ENCODE assay signal across 1 cellular context in genomic region chr16:30430428-30430970, GRCh38.
TF ChIP-seq lines count a peak whose summit lies in the region.

No MANE protein-coding gene starts in this region.

TF ChIP-seq in K562, 482 proteins besides CTCF, POLR2A, EP300 and RAD21 (continued from another document and continues in another):
- no peak for TF ChIP-seq BRF1 (IDR thresholded peaks at IDR 0.05; ENCODE audit: borderline replicate concordance, extremely low read depth, insufficient read length)
- TF ChIP-seq ZKSCAN1 (IDR thresholded peaks at IDR 0.05; ENCODE audit: low read depth, low read length): no peak; the same call in 1 of the 2 replicates
- no peak for TF ChIP-seq EGR1 (conservative IDR thresholded peaks at IDR 0.05)
- peak; percentile 46; the same call in 1 of the 2 replicates for TF ChIP-seq NR2C1 (IDR thresholded peaks at IDR 0.05)
- TF ChIP-seq NR2C1 (tag; IDR thresholded peaks at IDR 0.05): peak; percentile 69
- TF ChIP-seq RBBP5 (IDR thresholded peaks at IDR 0.05; ENCODE audit: borderline replicate concordance, insufficient read depth, low read length, poor library complexity, severe bottlenecking): no peak
- no peak for TF ChIP-seq ZNF224 (CRISPR knock-in tag; IDR thresholded peaks at IDR 0.05)
- no peak; the same call in 1 of the 2 replicates for TF ChIP-seq HCFC1 (IDR thresholded peaks at IDR 0.05; ENCODE audit: low read depth, low read length)
- peak in 1 of 2 experiments; percentile 1; a peak in 2 of 4 replicates for TF ChIP-seq MNT (conservative IDR thresholded peaks at IDR 0.05)
- TF ChIP-seq GATA2 (CRISPR knock-in tag; IDR thresholded peaks at IDR 0.05): no peak
- 0 out of 2 replicates have a peak, but pooled peaks have one; percentile 34 for TF ChIP-seq DPF2 (IDR thresholded peaks at IDR 0.05)
- no peak for TF ChIP-seq HMG20A (CRISPR knock-in tag; conservative IDR thresholded peaks at IDR 0.05)
- no peak for TF ChIP-seq NFXL1 (CRISPR knock-in tag; IDR thresholded peaks at IDR 0.05)
- TF ChIP-seq, protein P1, sequence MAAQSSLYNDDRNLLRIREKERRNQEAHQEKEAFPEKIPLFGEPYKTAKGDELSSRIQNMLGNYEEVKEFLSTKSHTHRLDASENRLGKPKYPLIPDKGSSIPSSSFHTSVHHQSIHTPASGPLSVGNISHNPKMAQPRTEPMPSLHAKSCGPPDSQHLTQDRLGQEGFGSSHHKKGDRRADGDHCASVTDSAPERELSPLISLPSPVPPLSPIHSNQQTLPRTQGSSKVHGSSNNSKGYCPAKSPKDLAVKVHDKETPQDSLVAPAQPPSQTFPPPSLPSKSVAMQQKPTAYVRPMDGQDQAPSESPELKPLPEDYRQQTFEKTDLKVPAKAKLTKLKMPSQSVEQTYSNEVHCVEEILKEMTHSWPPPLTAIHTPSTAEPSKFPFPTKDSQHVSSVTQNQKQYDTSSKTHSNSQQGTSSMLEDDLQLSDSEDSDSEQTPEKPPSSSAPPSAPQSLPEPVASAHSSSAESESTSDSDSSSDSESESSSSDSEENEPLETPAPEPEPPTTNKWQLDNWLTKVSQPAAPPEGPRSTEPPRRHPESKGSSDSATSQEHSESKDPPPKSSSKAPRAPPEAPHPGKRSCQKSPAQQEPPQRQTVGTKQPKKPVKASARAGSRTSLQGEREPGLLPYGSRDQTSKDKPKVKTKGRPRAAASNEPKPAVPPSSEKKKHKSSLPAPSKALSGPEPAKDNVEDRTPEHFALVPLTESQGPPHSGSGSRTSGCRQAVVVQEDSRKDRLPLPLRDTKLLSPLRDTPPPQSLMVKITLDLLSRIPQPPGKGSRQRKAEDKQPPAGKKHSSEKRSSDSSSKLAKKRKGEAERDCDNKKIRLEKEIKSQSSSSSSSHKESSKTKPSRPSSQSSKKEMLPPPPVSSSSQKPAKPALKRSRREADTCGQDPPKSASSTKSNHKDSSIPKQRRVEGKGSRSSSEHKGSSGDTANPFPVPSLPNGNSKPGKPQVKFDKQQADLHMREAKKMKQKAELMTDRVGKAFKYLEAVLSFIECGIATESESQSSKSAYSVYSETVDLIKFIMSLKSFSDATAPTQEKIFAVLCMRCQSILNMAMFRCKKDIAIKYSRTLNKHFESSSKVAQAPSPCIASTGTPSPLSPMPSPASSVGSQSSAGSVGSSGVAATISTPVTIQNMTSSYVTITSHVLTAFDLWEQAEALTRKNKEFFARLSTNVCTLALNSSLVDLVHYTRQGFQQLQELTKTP (IDR thresholded peaks at IDR 0.05; ENCODE audit: low read depth in 1 of 2, partially characterized antibody in 2 of 2): peak; percentile 48 to 55
- TF ChIP-seq, protein P2, sequence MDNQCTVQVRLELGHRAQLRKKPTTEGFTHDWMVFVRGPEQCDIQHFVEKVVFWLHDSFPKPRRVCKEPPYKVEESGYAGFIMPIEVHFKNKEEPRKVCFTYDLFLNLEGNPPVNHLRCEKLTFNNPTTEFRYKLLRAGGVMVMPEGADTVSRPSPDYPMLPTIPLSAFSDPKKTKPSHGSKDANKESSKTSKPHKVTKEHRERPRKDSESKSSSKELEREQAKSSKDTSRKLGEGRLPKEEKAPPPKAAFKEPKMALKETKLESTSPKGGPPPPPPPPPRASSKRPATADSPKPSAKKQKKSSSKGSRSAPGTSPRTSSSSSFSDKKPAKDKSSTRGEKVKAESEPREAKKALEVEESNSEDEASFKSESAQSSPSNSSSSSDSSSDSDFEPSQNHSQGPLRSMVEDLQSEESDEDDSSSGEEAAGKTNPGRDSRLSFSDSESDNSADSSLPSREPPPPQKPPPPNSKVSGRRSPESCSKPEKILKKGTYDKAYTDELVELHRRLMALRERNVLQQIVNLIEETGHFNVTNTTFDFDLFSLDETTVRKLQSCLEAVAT (IDR thresholded peaks at IDR 0.05): no peak
- no peak for TF ChIP-seq ELK3 (CRISPR knock-in tag; IDR thresholded peaks at IDR 0.05)
- no peak for TF ChIP-seq TAF15 (IDR thresholded peaks at IDR 0.05; ENCODE audit: low read depth, low read length)
- no peak for TF ChIP-seq ZNF586 (CRISPR knock-in tag; conservative IDR thresholded peaks at IDR 0.05)
- TF ChIP-seq ESRRB (CRISPR knock-in tag; IDR thresholded peaks at IDR 0.05; ENCODE audit: borderline replicate concordance): no peak
- no peak for TF ChIP-seq NCOA1 (IDR thresholded peaks at IDR 0.05; ENCODE audit: low read depth)
- TF ChIP-seq ZFP1 (CRISPR knock-in tag; IDR thresholded peaks at IDR 0.05): no peak
- TF ChIP-seq RBFOX2 (IDR thresholded peaks at IDR 0.05; ENCODE audit: low read depth, low read length): no peak
- TF ChIP-seq USF2 (CRISPR knock-in tag; IDR thresholded peaks at IDR 0.05): peak; percentile 50
- TF ChIP-seq ZNF583 (CRISPR knock-in tag; IDR thresholded peaks at IDR 0.05): peak; percentile 25; the same call in 1 of the 2 replicates
- TF ChIP-seq ZNF197 (CRISPR knock-in tag; IDR thresholded peaks at IDR 0.05; ENCODE audit: low read depth): no peak
- TF ChIP-seq MXD1 (CRISPR knock-in tag; IDR thresholded peaks at IDR 0.05; ENCODE audit: borderline replicate concordance, poor library complexity, severe bottlenecking): no peak
- TF ChIP-seq DACH1 (IDR thresholded peaks at IDR 0.05; ENCODE audit: partially characterized antibody): no peak
- no peak for TF ChIP-seq HLTF (IDR thresholded peaks at IDR 0.05)
- TF ChIP-seq SIX5 (IDR thresholded peaks at IDR 0.05; ENCODE audit: borderline replicate concordance in 1 of 2, insufficient read depth in 1 of 2, low read depth in 1 of 2, low read length in 2 of 2): no peak
- TF ChIP-seq KAT8 (IDR thresholded peaks at IDR 0.05; ENCODE audit: low read depth): no peak
- TF ChIP-seq ZNF324 (CRISPR knock-in tag; IDR thresholded peaks at IDR 0.05): 0 out of 2 replicates have a peak, but pooled peaks have one; percentile 7
- peak; percentile 77 for TF ChIP-seq DMBX1 (CRISPR knock-in tag; IDR thresholded peaks at IDR 0.05; ENCODE audit: borderline replicate concordance)
- TF ChIP-seq FOXM1 (IDR thresholded peaks at IDR 0.05; ENCODE audit: low read depth): no peak
- TF ChIP-seq FOXM1 (CRISPR knock-in tag; IDR thresholded peaks at IDR 0.05; ENCODE audit: low read depth): 0 out of 2 replicates have a peak, but pooled peaks have one; percentile 27
- no peak for TF ChIP-seq UBTF (IDR thresholded peaks at IDR 0.05; ENCODE audit: borderline replicate concordance in 1 of 2, low read depth in 2 of 2, low read length in 2 of 2)
- TF ChIP-seq, protein P3, sequence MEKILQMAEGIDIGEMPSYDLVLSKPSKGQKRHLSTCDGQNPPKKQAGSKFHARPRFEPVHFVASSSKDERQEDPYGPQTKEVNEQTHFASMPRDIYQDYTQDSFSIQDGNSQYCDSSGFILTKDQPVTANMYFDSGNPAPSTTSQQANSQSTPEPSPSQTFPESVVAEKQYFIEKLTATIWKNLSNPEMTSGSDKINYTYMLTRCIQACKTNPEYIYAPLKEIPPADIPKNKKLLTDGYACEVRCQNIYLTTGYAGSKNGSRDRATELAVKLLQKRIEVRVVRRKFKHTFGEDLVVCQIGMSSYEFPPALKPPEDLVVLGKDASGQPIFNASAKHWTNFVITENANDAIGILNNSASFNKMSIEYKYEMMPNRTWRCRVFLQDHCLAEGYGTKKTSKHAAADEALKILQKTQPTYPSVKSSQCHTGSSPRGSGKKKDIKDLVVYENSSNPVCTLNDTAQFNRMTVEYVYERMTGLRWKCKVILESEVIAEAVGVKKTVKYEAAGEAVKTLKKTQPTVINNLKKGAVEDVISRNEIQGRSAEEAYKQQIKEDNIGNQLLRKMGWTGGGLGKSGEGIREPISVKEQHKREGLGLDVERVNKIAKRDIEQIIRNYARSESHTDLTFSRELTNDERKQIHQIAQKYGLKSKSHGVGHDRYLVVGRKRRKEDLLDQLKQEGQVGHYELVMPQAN (IDR thresholded peaks at IDR 0.05; ENCODE audit: borderline replicate concordance): 0 out of 2 replicates have a peak, but pooled peaks have one; percentile 35
- no peak for TF ChIP-seq RBM39 (optimal IDR thresholded peaks at IDR 0.05; ENCODE audit: low read depth, low read length)
- TF ChIP-seq ZNF263 (CRISPR knock-in tag; IDR thresholded peaks at IDR 0.05; ENCODE audit: borderline replicate concordance): 0 out of 2 replicates have a peak, but pooled peaks have one; percentile 15
- TF ChIP-seq TEAD1 (CRISPR knock-in tag; IDR thresholded peaks at IDR 0.05): no peak
- TF ChIP-seq, protein P4, sequence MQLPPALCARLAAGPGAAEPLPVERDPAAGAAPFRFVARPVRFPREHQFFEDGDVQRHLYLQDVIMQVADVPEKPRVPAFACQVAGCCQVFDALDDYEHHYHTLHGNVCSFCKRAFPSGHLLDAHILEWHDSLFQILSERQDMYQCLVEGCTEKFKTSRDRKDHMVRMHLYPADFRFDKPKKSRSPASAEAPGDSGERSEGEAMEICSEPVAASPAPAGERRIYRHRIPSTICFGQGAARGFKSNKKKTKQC (CRISPR knock-in tag; IDR thresholded peaks at IDR 0.05): peak; percentile 87; the same call in 1 of the 2 replicates
- no peak for TF ChIP-seq NFATC3 (IDR thresholded peaks at IDR 0.05)
- no peak for TF ChIP-seq MEF2A (IDR thresholded peaks at IDR 0.05; ENCODE audit: control insufficient read depth, low read depth, low read length)
- TF ChIP-seq SETDB1 (IDR thresholded peaks at IDR 0.05; ENCODE audit: low read length): no peak
- no peak for TF ChIP-seq CSDE1 (IDR thresholded peaks at IDR 0.05)
- no peak for TF ChIP-seq ZNF12 (CRISPR knock-in tag; IDR thresholded peaks at IDR 0.05)
- no peak for TF ChIP-seq RBM15 (IDR thresholded peaks at IDR 0.05; ENCODE audit: insufficient read depth, low read length)
- TF ChIP-seq ZNF165 (CRISPR knock-in tag; IDR thresholded peaks at IDR 0.05; ENCODE audit: borderline replicate concordance): no peak
- TF ChIP-seq MTF1 (CRISPR knock-in tag; IDR thresholded peaks at IDR 0.05; ENCODE audit: borderline replicate concordance): no peak
- TF ChIP-seq YY1 (IDR thresholded peaks at IDR 0.05; ENCODE audit: borderline replicate concordance in 1 of 3, control insufficient read depth in 1 of 3, extremely low read depth in 1 of 3, insufficient read depth in 3 of 3, insufficient read length in 1 of 3, insufficient replicate concordance in 2 of 3, low read depth in 1 of 3, low read length in 2 of 3): peak in 1 of 3 experiments; percentile 9
- peak; percentile 61 for TF ChIP-seq KLF1 (tag; IDR thresholded peaks at IDR 0.05)
- no peak for TF ChIP-seq IFI16 (CRISPR knock-in tag; IDR thresholded peaks at IDR 0.05)
- no peak for TF ChIP-seq MCM7 (IDR thresholded peaks at IDR 0.05)
- no peak for TF ChIP-seq RFX1 (IDR thresholded peaks at IDR 0.05)
- no peak for TF ChIP-seq ZNF398 (CRISPR knock-in tag; IDR thresholded peaks at IDR 0.05)
- no peak for TF ChIP-seq ETV5 (CRISPR knock-in tag; IDR thresholded peaks at IDR 0.05; ENCODE audit: low read depth)
